In genomic region chr2:33034784-33035183, GRCh38 we compare ENCODE assay signal across 12 cellular contexts.
DNase-seq lines count a peak whose midpoint lies in the region; ATAC-seq, FAIRE-seq and TF ChIP-seq lines count a peak whose summit lies in the region.
"Had no signal": no experiment of that assay in that cellular context is flagged by ENCODE, and none has a peak within 500 bp of the region (broad histone marks: within the 10 kb centered on the region; RNA-seq: fewer than 3 reads in every experiment).

No MANE protein-coding gene starts in this region.

- no peak overlapping the region for H3K9ac ChIP-seq in astrocyte (ENCODE audit: low read length)

- no peak overlapping the region for H2AFZ ChIP-seq in astrocyte (ENCODE audit: low read depth, low read length)

- no peak overlapping the region for H3K4me3 Mint-ChIP-seq in astrocyte (ENCODE audit: unreplicated experiment)
- H3K4me3 Mint-ChIP-seq: activated naive CD4-positive, alpha-beta T cell treated with anti-CD3 and anti-CD28 coated beads for 36 hours had no signal

- TF ChIP-seq POLR2A in tibial nerve (IDR thresholded peaks at IDR 0.05) (no peak), GM18505 (IDR thresholded peaks at IDR 0.05; ENCODE audit: borderline replicate concordance, extremely low read depth, insufficient read depth, insufficient read length) (no peak)

- no peaks in the 10 kb centered on the region for H4K20me1 ChIP-seq in astrocyte (ENCODE audit: insufficient read depth, low read length)

- peak in 1 of 2 donors; percentile 37 for TF ChIP-seq EP300 in tibial nerve (IDR thresholded peaks at IDR 0.05)

- H3K4me1 ChIP-seq in astrocyte (ENCODE audit: insufficient read depth, low read length) (no peaks in the 10 kb centered on the region), tibial nerve (peaks cover 0 to 22% (median 0%) of the 10 kb centered on the region in 4 donors)

- H3K9me3 Mint-ChIP-seq in astrocyte (ENCODE audit: unreplicated experiment): no peaks in the 10 kb centered on the region
- H3K9me3 Mint-ChIP-seq: activated naive CD4-positive, alpha-beta T cell treated with anti-CD3 and anti-CD28 coated beads for 36 hours had no signal

- no peak for FAIRE-seq in astrocyte (lab: Jason Lieb, UNC)

- no peak overlapping the region for H3K27ac ChIP-seq in astrocyte (ENCODE audit: low read depth, low read length)
- no peak overlapping the region for H3K27ac ChIP-seq in tibial nerve

- H3K36me3 ChIP-seq in astrocyte (ENCODE audit: insufficient read depth, low read length): no peaks in the 10 kb centered on the region
- no peaks in the 10 kb centered on the region for H3K36me3 ChIP-seq in tibial nerve

- DNase-seq in NCI-H2107 treated with DMSO at 0.1 percent for 48 hours (lab: John Stamatoyannopoulos, UW; ENCODE audit: unreplicated experiment): peak; percentile 10
- DNase-seq in NCI-H2107 (lab: John Stamatoyannopoulos, UW): no peak
- peak; percentile 56 for DNase-seq in astrocyte (ENCODE audit: low read depth)
- DNase-seq in hepatic stellate cell (ENCODE audit: low spot score): peak; percentile 36
- peak in 1 of 2 donors; percentile 18 for DNase-seq in tibial nerve (ENCODE audit: low spot score in 2 of 2)
- DNase-seq: activated naive CD4-positive, alpha-beta T cell treated with anti-CD3 and anti-CD28 coated beads for 36 hours; AML-193; islet precursor cell; SIG-M5 had no signal

- no peaks in the 10 kb centered on the region for H3K9me3 ChIP-seq in astrocyte (ENCODE audit: insufficient read depth, low read depth, low read length)
- H3K9me3 ChIP-seq in tibial nerve: no peaks in the 10 kb centered on the region

- no peaks in the 10 kb centered on the region for H3K27me3 ChIP-seq in astrocyte (ENCODE audit: insufficient read depth, low read length)
- no peaks in the 10 kb centered on the region for H3K27me3 ChIP-seq in tibial nerve

- no peaks in the 10 kb centered on the region for H3K36me3 Mint-ChIP-seq in astrocyte (ENCODE audit: low read depth, unreplicated experiment)

- ATAC-seq in HG03469 (IDR thresholded peaks at IDR 0.05; ENCODE audit: unreplicated experiment): no peak
- no peak for ATAC-seq in GM18505 (IDR thresholded peaks at IDR 0.05; ENCODE audit: unreplicated experiment)
- no peak for ATAC-seq in GM21737 (IDR thresholded peaks at IDR 0.05; ENCODE audit: unreplicated experiment)

- no peaks in the 10 kb centered on the region for H3K79me2 ChIP-seq in astrocyte (ENCODE audit: insufficient read depth, low read length)

- H3K4me3 ChIP-seq in astrocyte (ENCODE audit: insufficient read depth, low read depth, low read length) (no peak overlapping the region), tibial nerve (peak overlapping the region in 1 of 4 donors; percentile 37)

- no peaks in the 10 kb centered on the region for H3K27me3 Mint-ChIP-seq in astrocyte (ENCODE audit: low read depth, unreplicated experiment)

- TF ChIP-seq CTCF in astrocyte (IDR thresholded peaks at IDR 0.05; ENCODE audit: insufficient read depth, low read depth, low read length) (peak; percentile 42), tibial nerve (IDR thresholded peaks at IDR 0.05) (peak; percentile 29 to 67 (median 53))

- 22 to 29% methylated on average over 8 of the region's 8 CpGs for WGBS in tibial nerve, 2 donors

- no peak overlapping the region for H3K27ac Mint-ChIP-seq in astrocyte (ENCODE audit: unreplicated experiment)
- H3K27ac Mint-ChIP-seq: activated naive CD4-positive, alpha-beta T cell treated with anti-CD3 and anti-CD28 coated beads for 36 hours had no signal

- peak overlapping the region; percentile 53 for H3K4me2 ChIP-seq in astrocyte (ENCODE audit: low read length)

- H3K4me1 Mint-ChIP-seq in astrocyte (ENCODE audit: low read depth, unreplicated experiment): peaks cover 15% of the 10 kb centered on the region
